ENCODE assay signal across 22 cellular contexts in the genomic region with DNA sequence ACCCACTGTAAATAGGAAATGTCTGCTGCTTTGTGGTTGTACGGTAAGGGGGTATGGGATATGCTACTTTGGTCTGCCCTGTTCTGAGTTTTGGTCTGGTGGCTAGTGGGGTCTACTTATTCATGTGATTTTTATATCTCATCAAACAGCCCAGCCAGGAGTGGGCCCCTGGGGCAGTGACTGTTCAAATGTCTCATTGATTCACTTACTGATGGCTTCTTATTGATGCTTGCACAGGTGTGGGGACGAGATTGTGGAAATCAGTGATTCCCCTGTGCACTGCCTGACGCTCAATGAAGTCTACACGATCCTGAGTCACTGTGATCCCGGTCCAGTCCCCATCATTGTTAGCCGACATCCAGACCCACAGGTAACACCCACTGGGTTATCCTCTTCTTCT. TPM values are rescaled to one million over a fixed set of nuclear protein-coding genes. Genes with fewer than 3 reads are reported as not detected.
DNase-seq lines count a peak whose midpoint lies in the region; ATAC-seq lines count a peak whose summit lies in the region.
"Had no signal": no experiment of that assay in that cellular context is flagged by ENCODE, and none has a peak within 500 bp of the region (broad histone marks: within the 10 kb centered on the region; RNA-seq: fewer than 3 reads in every experiment).

No MANE protein-coding gene starts in this region.

- peak overlapping the region; percentile 97 for H3K27ac Mint-ChIP-seq in activated CD4-positive, alpha-beta T cell treated with anti-CD3 and anti-CD28 coated beads for 36 hours
- peak overlapping the region; percentile 89 to 98 (median 96) for H3K27ac Mint-ChIP-seq in CD8-positive, alpha-beta memory T cell
- peak overlapping the region; percentile 89 for H3K27ac Mint-ChIP-seq in activated CD8-positive, alpha-beta T cell treated with anti-CD3 and anti-CD28 coated beads, Interleukin-2, amount 10 ng/mL, durations not matched to agents 7 days and 5 days
- H3K27ac Mint-ChIP-seq in naive thymus-derived CD4-positive, alpha-beta T cell: peak overlapping the region in 8 of 9 donors; percentile 95 to 99 (median 97)

- no peak for ATAC-seq in activated CD4-positive, alpha-beta T cell treated with anti-CD3 and anti-CD28 coated beads for 36 hours
- no peak for ATAC-seq in activated CD8-positive, alpha-beta T cell treated with anti-CD3 and anti-CD28 coated beads, Interleukin-2, amount 10 ng/mL, durations not matched to agents 7 days and 5 days
- no peak for ATAC-seq in naive thymus-derived CD4-positive, alpha-beta T cell
- no peak for ATAC-seq in GM18873 (IDR thresholded peaks at IDR 0.05; ENCODE audit: low FRiP score, unreplicated experiment)
- ATAC-seq: lower lobe of right lung, Panc1, SK-N-SH treated with all-trans-retinoic acid at 6 μM for 48 hours, upper lobe of right lung had no signal

- peak overlapping the region; percentile 71 for H3K4me3 Mint-ChIP-seq in activated CD4-positive, alpha-beta T cell treated with anti-CD3 and anti-CD28 coated beads for 36 hours
- H3K4me3 Mint-ChIP-seq in CD8-positive, alpha-beta memory T cell: peak overlapping the region in 5 of 7 donors; percentile 12 to 78 (median 67)
- H3K4me3 Mint-ChIP-seq in activated CD8-positive, alpha-beta T cell treated with anti-CD3 and anti-CD28 coated beads, Interleukin-2, amount 10 ng/mL, durations not matched to agents 7 days and 5 days: peak overlapping the region; percentile 17
- H3K4me3 Mint-ChIP-seq in naive thymus-derived CD4-positive, alpha-beta T cell: peak overlapping the region; percentile 39 to 86 (median 80)

- H3K4me1 Mint-ChIP-seq in activated CD4-positive, alpha-beta T cell treated with anti-CD3 and anti-CD28 coated beads for 36 hours: peaks cover 78% of the 10 kb centered on the region
- peaks cover 61 to 72% (median 71%) of the 10 kb centered on the region in 3 donors for H3K4me1 Mint-ChIP-seq in CD8-positive, alpha-beta memory T cell
- peaks cover 54% of the 10 kb centered on the region for H3K4me1 Mint-ChIP-seq in activated CD8-positive, alpha-beta T cell treated with anti-CD3 and anti-CD28 coated beads, Interleukin-2, amount 10 ng/mL, durations not matched to agents 7 days and 5 days (ENCODE audit: low read depth)
- peaks cover 52 to 98% (median 88%) of the 10 kb centered on the region in 7 donors for H3K4me1 Mint-ChIP-seq in naive thymus-derived CD4-positive, alpha-beta T cell

- intact Hi-C loops in activated CD4-positive, alpha-beta T cell treated with anti-CD3 and anti-CD28 coated beads for 36 hours (cut with DNase I, micrococcal nuclease): loop anchor here in 1 of 2 experiments (5.0 kb wide), 1 partner anchor 37 kb away; a partner anchor contains a TSS
- intact Hi-C loops in naive thymus-derived CD4-positive, alpha-beta T cell (cut with micrococcal nuclease): no loop called here

- DNase-seq in activated CD4-positive, alpha-beta T cell treated with anti-CD3 and anti-CD28 coated beads for 36 hours: no peak
- no peak for DNase-seq in activated CD4-positive, alpha-beta T cell treated with anti-CD3 and anti-CD28 coated beads for 1 hour
- DNase-seq in CD8-positive, alpha-beta memory T cell: no peak
- no peak for DNase-seq in activated CD8-positive, alpha-beta T cell treated with anti-CD3 and anti-CD28 coated beads, Interleukin-2, amount 10 ng/mL, durations not matched to agents 7 days and 5 days
- DNase-seq in naive thymus-derived CD4-positive, alpha-beta T cell: peak in 1 of 9 donors; percentile 3
- DNase-seq in H7: no peak
- no peak for DNase-seq in nucleus accumbens (lab: John Stamatoyannopoulos, UW)
- DNase-seq: BE2C, esophagus squamous epithelium, KG1, lower lobe of right lung, NCI-H1048, NCI-H524 treated with DMSO at 0.1 percent for 48 hours, upper lobe of right lung had no signal

- H3K4me1 ChIP-seq in CD8-positive, alpha-beta memory T cell (ENCODE audit: insufficient read depth, low read length): peaks cover 75% of the 10 kb centered on the region
- peaks cover 48 to 81% of the 10 kb centered on the region in 2 donors for H3K4me1 ChIP-seq in naive thymus-derived CD4-positive, alpha-beta T cell (ENCODE audit: control insufficient read depth in 2 of 2, insufficient read depth in 2 of 2, low read length in 2 of 2)
- H3K4me1 ChIP-seq: BE2C, breast epithelium, HAP-1, prostate gland had no signal

- peaks cover 43% of the 10 kb centered on the region for H3K36me3 Mint-ChIP-seq in activated CD4-positive, alpha-beta T cell treated with anti-CD3 and anti-CD28 coated beads for 36 hours (ENCODE audit: low read depth)
- peaks cover 0 to 9% (median 3%) of the 10 kb centered on the region in 3 donors for H3K36me3 Mint-ChIP-seq in CD8-positive, alpha-beta memory T cell
- H3K36me3 Mint-ChIP-seq in activated CD8-positive, alpha-beta T cell treated with anti-CD3 and anti-CD28 coated beads, Interleukin-2, amount 10 ng/mL, durations not matched to agents 7 days and 5 days (ENCODE audit: low read depth): peaks cover 12% of the 10 kb centered on the region
- peaks cover 0 to 15% (median 5%) of the 10 kb centered on the region in 5 donors for H3K36me3 Mint-ChIP-seq in naive thymus-derived CD4-positive, alpha-beta T cell

- H3K9me3 Mint-ChIP-seq in activated CD4-positive, alpha-beta T cell treated with anti-CD3 and anti-CD28 coated beads for 36 hours (ENCODE audit: low read depth): peaks cover 12% of the 10 kb centered on the region
- H3K9me3 Mint-ChIP-seq in CD8-positive, alpha-beta memory T cell: no peaks in the 10 kb centered on the region
- H3K9me3 Mint-ChIP-seq in activated CD8-positive, alpha-beta T cell treated with anti-CD3 and anti-CD28 coated beads, Interleukin-2, amount 10 ng/mL, durations not matched to agents 7 days and 5 days (ENCODE audit: insufficient read depth): peaks cover 4% of the 10 kb centered on the region
- peaks cover 0 to 8% (median 0%) of the 10 kb centered on the region in 11 donors for H3K9me3 Mint-ChIP-seq in naive thymus-derived CD4-positive, alpha-beta T cell

- POLR2A ChIA-PET in activated CD4-positive, alpha-beta T cell treated with anti-CD3 and anti-CD28 coated beads for 36 hours (lab: Charles Lee): no interaction called here
- POLR2A ChIA-PET in CD8-positive, alpha-beta memory T cell (lab: Charles Lee): no interaction called here
- POLR2A ChIA-PET in activated CD8-positive, alpha-beta T cell treated with anti-CD3 and anti-CD28 coated beads, Interleukin-2, amount 10 ng/mL, durations not matched to agents 7 days and 5 days (lab: Charles Lee): interaction anchor here (1.0 to 2.4 kb wide), 3 partner anchors 10 to 14 kb away, joined by 3 to 17 read pairs (median 9); no protein-coding TSS in a partner anchor
- POLR2A ChIA-PET in naive thymus-derived CD4-positive, alpha-beta T cell (lab: Charles Lee): interaction anchor here (0.7 to 3.0 kb wide), 5 partner anchors 8 to 30 kb away, joined by 3 to 207 read pairs (median 4); no protein-coding TSS in a partner anchor

- H3K4me3 ChIP-seq in CD8-positive, alpha-beta memory T cell (ENCODE audit: low read length): peak overlapping the region; percentile 27
- no peak overlapping the region for H3K4me3 ChIP-seq in naive thymus-derived CD4-positive, alpha-beta T cell (ENCODE audit: low read length)
- H3K4me3 ChIP-seq in H7 (ENCODE audit: insufficient read depth, low read depth, low read length): no peak overlapping the region
- H3K4me3 ChIP-seq: breast epithelium, esophagus squamous epithelium, HAP-1, lower lobe of right lung, prostate gland, smooth muscle cell, upper lobe of right lung had no signal

- CTCF ChIA-PET in activated CD4-positive, alpha-beta T cell treated with anti-CD3 and anti-CD28 coated beads for 36 hours (lab: Charles Lee): interaction anchor here (0.8 to 2.6 kb wide), 5 partner anchors 10 to 1277 kb away, joined by 3 to 18 read pairs (median 6); no protein-coding TSS in a partner anchor
- CTCF ChIA-PET in CD8-positive, alpha-beta memory T cell (lab: Charles Lee): interaction anchor here (1.5 to 2.8 kb wide), 4 partner anchors 10 to 19 kb away, joined by 11 to 21 read pairs (median 16); no protein-coding TSS in a partner anchor
- CTCF ChIA-PET in activated CD8-positive, alpha-beta T cell treated with anti-CD3 and anti-CD28 coated beads, Interleukin-2, amount 10 ng/mL, durations not matched to agents 7 days and 5 days (lab: Charles Lee): interaction anchor here (1.2 to 3.0 kb wide), 7 partner anchors 11 to 116 kb away, joined by 4 to 31 read pairs (median 19); no protein-coding TSS in a partner anchor
- CTCF ChIA-PET in naive thymus-derived CD4-positive, alpha-beta T cell (lab: Charles Lee): interaction anchor here (1.3 to 2.8 kb wide), 4 partner anchors 10 to 19 kb away, joined by 4 to 21 read pairs (median 10); no protein-coding TSS in a partner anchor

- no peak overlapping the region for H3K27ac ChIP-seq in CD8-positive, alpha-beta memory T cell (ENCODE audit: low read depth, low read length)
- H3K27ac ChIP-seq in naive thymus-derived CD4-positive, alpha-beta T cell (ENCODE audit: low read depth, low read length): peak overlapping the region; percentile 72
- H3K27ac ChIP-seq: 22Rv1, breast epithelium, lower lobe of right lung, prostate gland, upper lobe of right lung had no signal

- no peaks in the 10 kb centered on the region for H3K27me3 Mint-ChIP-seq in activated CD4-positive, alpha-beta T cell treated with anti-CD3 and anti-CD28 coated beads for 36 hours
- H3K27me3 Mint-ChIP-seq in CD8-positive, alpha-beta memory T cell: no peaks in the 10 kb centered on the region
- H3K27me3 Mint-ChIP-seq in activated CD8-positive, alpha-beta T cell treated with anti-CD3 and anti-CD28 coated beads, Interleukin-2, amount 10 ng/mL, durations not matched to agents 7 days and 5 days (ENCODE audit: low read depth): no peaks in the 10 kb centered on the region
- no peaks in the 10 kb centered on the region for H3K27me3 Mint-ChIP-seq in naive thymus-derived CD4-positive, alpha-beta T cell

- no peaks in the 10 kb centered on the region for H3K27me3 ChIP-seq in CD8-positive, alpha-beta memory T cell (ENCODE audit: insufficient read depth, low read length, poor library complexity, severe bottlenecking)
- H3K27me3 ChIP-seq in naive thymus-derived CD4-positive, alpha-beta T cell (ENCODE audit: control insufficient read depth in 2 of 2, insufficient read depth in 2 of 2, low read length in 2 of 2): no peaks in the 10 kb centered on the region
- H3K27me3 ChIP-seq in H7 (ENCODE audit: control insufficient read depth, insufficient read depth, low read length): no peaks in the 10 kb centered on the region
- H3K27me3 ChIP-seq: BE2C, breast epithelium, esophagus squamous epithelium, upper lobe of right lung had no signal

- H3K36me3 ChIP-seq in CD8-positive, alpha-beta memory T cell (ENCODE audit: insufficient read depth, low read length): no peaks in the 10 kb centered on the region
- no peaks in the 10 kb centered on the region for H3K36me3 ChIP-seq in naive thymus-derived CD4-positive, alpha-beta T cell (ENCODE audit: control insufficient read depth in 2 of 3, insufficient read depth in 3 of 3, low read length in 3 of 3)
- H3K36me3 ChIP-seq in H7 (replicated peaks; ENCODE audit: control insufficient read depth, insufficient read depth, low read length): no peaks in the 10 kb centered on the region
- H3K36me3 ChIP-seq: BE2C, breast epithelium, HAP-1, prostate gland had no signal

- H3K9me3 ChIP-seq in CD8-positive, alpha-beta memory T cell (ENCODE audit: low read length): no peaks in the 10 kb centered on the region
- H3K9me3 ChIP-seq in naive thymus-derived CD4-positive, alpha-beta T cell (ENCODE audit: control insufficient read depth in 2 of 3, low read length in 3 of 3): no peaks in the 10 kb centered on the region
- H3K9me3 ChIP-seq: BE2C, breast epithelium, esophagus squamous epithelium, HAP-1, lower lobe of right lung, prostate gland, upper lobe of right lung had no signal

RNA-seq across cellular contexts. Expression of a gene that starts 38.5 kb away (rescaled TPM):
- total RNA-seq in activated CD4-positive, alpha-beta T cell treated with anti-CD3 and anti-CD28 coated beads for 36 hours: 1 to 10 TPM; 8.9 to 9.2 TPM
- 1 to 10 TPM; 4.4 to 5.8 TPM for total RNA-seq in CD8-positive, alpha-beta memory T cell
- polyA plus RNA-seq in CD8-positive, alpha-beta memory T cell: 2.6 TPM
- total RNA-seq in activated CD8-positive, alpha-beta T cell treated with anti-CD3 and anti-CD28 coated beads, Interleukin-2, amount 10 ng/mL, durations not matched to agents 7 days and 5 days: 1 to 10 TPM; 4.9 to 5.3 TPM
- total RNA-seq in naive thymus-derived CD4-positive, alpha-beta T cell: 10 to 100 TPM in 3 of 5 experiments, 1 to 10 TPM in 2; 5.0 to 11.7 (median 10.1) TPM
- polyA plus RNA-seq in naive thymus-derived CD4-positive, alpha-beta T cell: 10 to 100 TPM in 1 of 2 donors, 1 to 10 TPM in 1; 5.2 to 13.5 TPM
- total RNA-seq in H7 (2014; rRNA removed; shearing (Covaris generic)): 3.4 TPM in 2 replicates

Comparison
In these comparisons a context has a peak if more than half of its experiments do, and no peak if none do; other contexts are left out.
1. H3K4me3 Mint-ChIP-seq: peak in every context shown above with its lines; median percentile 80 in naive thymus-derived CD4-positive, alpha-beta T cell; 71 in activated CD4-positive, alpha-beta T cell treated with anti-CD3 and anti-CD28 coated beads for 36 hours; 67 in CD8-positive, alpha-beta memory T cell; 17 in activated CD8-positive, alpha-beta T cell treated with anti-CD3 and anti-CD28 coated beads, Interleukin-2, amount 10 ng/mL, durations not matched to agents 7 days and 5 days.
2. POLR2A ChIA-PET loops: an anchor here in activated CD8-positive, alpha-beta T cell treated with anti-CD3 and anti-CD28 coated beads, Interleukin-2, amount 10 ng/mL, durations not matched to agents 7 days and 5 days (1.0 to 2.4 kb wide) and naive thymus-derived CD4-positive, alpha-beta T cell (0.7 to 3.0 kb wide); none called in activated CD4-positive, alpha-beta T cell treated with anti-CD3 and anti-CD28 coated beads for 36 hours and CD8-positive, alpha-beta memory T cell.